Comparison of ENCODE assay signal across 24 cellular contexts in the genomic region with DNA sequence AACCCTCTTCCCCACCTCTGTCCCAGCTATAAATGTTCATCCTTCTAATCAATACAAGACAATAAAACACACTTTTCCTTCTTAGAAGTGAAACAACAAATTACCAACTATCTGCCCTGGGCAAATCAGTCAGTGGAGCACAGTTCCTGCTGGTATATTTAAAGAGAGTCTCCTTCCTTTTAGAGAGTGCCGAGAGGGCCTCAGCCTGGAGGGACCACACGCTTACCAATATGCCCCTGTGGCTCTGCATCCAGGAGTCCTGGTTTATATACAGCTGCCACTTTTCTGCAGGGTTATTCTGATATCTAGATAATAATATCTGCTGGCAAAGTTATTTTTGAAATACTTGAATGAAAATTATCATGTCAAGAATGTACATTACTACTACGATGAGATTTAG.
DNase-seq lines count a peak whose midpoint lies in the region; ATAC-seq, FAIRE-seq and TF ChIP-seq lines count a peak whose summit lies in the region.
"Had no signal": no experiment of that assay in that cellular context is flagged by ENCODE, and none has a peak within 500 bp of the region (broad histone marks: within the 10 kb centered on the region; RNA-seq: fewer than 3 reads in every experiment).

No MANE protein-coding gene starts in this region.

- H3K27me3 ChIP-seq in BLaER1: no peaks in the 10 kb centered on the region
- no peaks in the 10 kb centered on the region for H3K27me3 ChIP-seq in GM12878 (replicated peaks in 1 of 2; ENCODE audit: control insufficient read depth in 2 of 2, insufficient read depth in 2 of 2, low read length in 1 of 2)
- no peaks in the 10 kb centered on the region for H3K27me3 ChIP-seq in neural cell (ENCODE audit: insufficient read depth, low read depth, low read length)
- H3K27me3 ChIP-seq in aorta (ENCODE audit: control insufficient read depth in 1 of 2, insufficient read depth in 2 of 2, low read length in 1 of 2): no peaks in the 10 kb centered on the region
- H3K27me3 ChIP-seq in left ventricle myocardium inferior (ENCODE audit: low read depth): no peaks in the 10 kb centered on the region

- SMC1A ChIA-PET in GM12878 (lab: Charles Lee; ENCODE audit: uncharacterized antibody, unreplicated experiment): interaction anchor here (0.6 to 2.2 kb wide), 4 partner anchors 15 to 133 kb away, joined by 3 to 6 read pairs (median 4); no protein-coding TSS in a partner anchor

- no TSS peak for BruUV-seq in GM12878 (replicated peaks; lab: Mats Ljungman, UMichigan)

- H4K20me1 ChIP-seq in BLaER1: no peaks in the 10 kb centered on the region
- H4K20me1 ChIP-seq in GM12878 (ENCODE audit: control insufficient read depth, insufficient read depth): no peaks in the 10 kb centered on the region
- no peaks in the 10 kb centered on the region for H4K20me1 ChIP-seq in neural cell (ENCODE audit: insufficient read depth)

- intact Hi-C loops in GM12878 (cut with micrococcal nuclease; ENCODE audit: unreplicated experiment) (no loop called here), aorta (cut with DNase I) (no loop called here), left ventricle myocardium inferior (cut with micrococcal nuclease) (no loop called here)

- POLR2A ChIA-PET in GM12878 (lab: Charles Lee): no interaction called here

- H3K79me2 ChIP-seq in GM12878 (ENCODE audit: control insufficient read depth, insufficient read depth, low read length) (no peaks in the 10 kb centered on the region), neural cell (replicated peaks; ENCODE audit: insufficient read depth, low read length) (no peaks in the 10 kb centered on the region)

- H3K36me3 ChIP-seq in BLaER1 (no peaks in the 10 kb centered on the region), GM12878 (ENCODE audit: control insufficient read depth in 2 of 2, insufficient read depth in 2 of 2, low read length in 1 of 2) (no peaks in the 10 kb centered on the region), neural cell (ENCODE audit: insufficient read depth, low read length) (no peaks in the 10 kb centered on the region), aorta (ENCODE audit: control insufficient read depth in 1 of 2, insufficient read depth in 2 of 2, low read length in 1 of 2) (no peaks in the 10 kb centered on the region), left ventricle myocardium inferior (no peaks in the 10 kb centered on the region)

- H3K9ac ChIP-seq in BLaER1 (no peak overlapping the region; the same call in 1 of the 2 replicates), GM12878 (ENCODE audit: control insufficient read depth, insufficient read depth, low read length) (no peak overlapping the region), neural cell (ENCODE audit: low read length) (no peak overlapping the region)

- H3K4me2 ChIP-seq in BLaER1 (peak overlapping the region; percentile 66), GM12878 (ENCODE audit: control insufficient read depth, insufficient read depth) (no peak overlapping the region), neural cell (ENCODE audit: low read length) (no peak overlapping the region)
- H3K4me2 ChIP-seq: A549 had no signal

- RAD21 ChIA-PET in GM12878 (lab: Charles Lee; ENCODE audit: unreplicated experiment): interaction anchor here (1.1 kb wide), 1 partner anchor 199 kb away, joined by 3 read pairs; no protein-coding TSS in a partner anchor

- H3K4me1 ChIP-seq in BLaER1: peaks cover 35% of the 10 kb centered on the region
- peaks cover 3% of the 10 kb centered on the region for H3K4me1 ChIP-seq in GM12878 (ENCODE audit: control insufficient read depth, insufficient read depth, low read length)
- H3K4me1 ChIP-seq in aorta (ENCODE audit: control insufficient read depth in 1 of 2, insufficient read depth in 2 of 2, low read length in 2 of 2): no peaks in the 10 kb centered on the region
- peaks cover 4% of the 10 kb centered on the region for H3K4me1 ChIP-seq in left ventricle myocardium inferior
- H3K4me1 ChIP-seq: A549 had no signal

- FAIRE-seq in GM12892 (lab: Jason Lieb, UNC) (peak; percentile 17), GM12878 (lab: Jason Lieb, UNC) (no peak)
- FAIRE-seq: A549, GM12891, GM18507 had no signal

- TF ChIP-seq CTCF in GM12878 (IDR thresholded peaks at IDR 0.05 in 2 of 3, conservative IDR thresholded peaks at IDR 0.05 in 1 of 3; ENCODE audit: control insufficient read depth in 2 of 3, extremely low read depth in 1 of 3, insufficient read depth in 1 of 3, low read depth in 3 of 3, low read length in 3 of 3) (no peak), neural cell (IDR thresholded peaks at IDR 0.05; ENCODE audit: poor library complexity, severe bottlenecking) (no peak), left ventricle myocardium inferior (IDR thresholded peaks at IDR 0.05; ENCODE audit: borderline replicate concordance) (no peak)

- ATAC-seq in GM12878: peak; percentile 20; the same call in 2 of the 3 replicates
- no peak for ATAC-seq in aorta (ENCODE audit: low FRiP score)
- no peak for ATAC-seq in HG03457 (IDR thresholded peaks at IDR 0.05; ENCODE audit: unreplicated experiment)
- ATAC-seq: A549 had no signal

- H3K4me3 ChIP-seq in BLaER1: peak overlapping the region; percentile 17; the same call in 1 of the 2 replicates
- H3K4me3 ChIP-seq in GM12878: no peak overlapping the region
- peak overlapping the region; percentile 23 for H3K4me3 ChIP-seq in neural cell (ENCODE audit: low read length)
- H3K4me3 ChIP-seq in aorta (ENCODE audit: low read length in 2 of 2): no peak overlapping the region
- no peak overlapping the region for H3K4me3 ChIP-seq in left ventricle myocardium inferior
- H3K4me3 ChIP-seq: A549 had no signal

- in situ Hi-C loops in GM12878 (cut with MboI): no loop called here

- H3F3A ChIP-seq in neural cell (ENCODE audit: insufficient read depth, low read length, poor library complexity, severe bottlenecking): no peaks in the 10 kb centered on the region

- TF ChIP-seq EP300 in GM12878 (IDR thresholded peaks at IDR 0.05; ENCODE audit: borderline replicate concordance in 1 of 2, control insufficient read depth in 1 of 2, low read depth in 2 of 2, low read length in 2 of 2) (no peak), neural cell (conservative IDR thresholded peaks at IDR 0.05; ENCODE audit: poor library complexity, severe bottlenecking) (no peak)

- no peak overlapping the region for H2AFZ ChIP-seq in GM12878 (ENCODE audit: control insufficient read depth, low read depth, low read length)
- H2AFZ ChIP-seq in neural cell (ENCODE audit: low read depth, low read length): no peak overlapping the region

- peak overlapping the region; percentile 55 for H3K27ac ChIP-seq in BLaER1
- no peak overlapping the region for H3K27ac ChIP-seq in GM12878 (ENCODE audit: control insufficient read depth, insufficient read depth)
- H3K27ac ChIP-seq in neural cell (ENCODE audit: low read length): peak overlapping the region; percentile 45
- H3K27ac ChIP-seq in aorta (ENCODE audit: low read depth in 1 of 2, low read length in 2 of 2): no peak overlapping the region
- H3K27ac ChIP-seq in left ventricle myocardium inferior (replicated peaks): no peak overlapping the region
- H3K27ac ChIP-seq: 22Rv1, A549, C4-2B had no signal

- WGBS in GM12878 (ENCODE audit: insufficient coverage, insufficient replicate concordance, low lambda C conversion rate, missing lambda C conversion rate): 80% methylated on average over 3 of the region's 3 CpGs
- WGBS in aorta, 2 donors: 96 to 97% methylated on average over 3 of the region's 3 CpGs

- TF ChIP-seq RAD21 in GM12878 (IDR thresholded peaks at IDR 0.05; ENCODE audit: insufficient read depth, low read depth, low read length) (no peak), neural cell (conservative IDR thresholded peaks at IDR 0.05) (no peak)

- DNase-seq in GM12892 (ENCODE audit: insufficient read length): no peak
- no peak for DNase-seq in GM12878 (ENCODE audit: low read depth, low spot score)
- DNase-seq in aorta: no peak
- no peak for DNase-seq in left ventricle myocardium inferior
- DNase-seq in NCI-H1092 treated with DMSO at 0.1 percent for 48 hours (lab: John Stamatoyannopoulos, UW): no peak
- DNase-seq: AML-193; CD4-positive, alpha-beta memory T cell; CD8-positive, alpha-beta memory T cell; COR-L47; DMS 273 treated with DMSO at 0.1 percent for 48 hours; DMS153; DMS53; DMS79; DND-41; EL; GDM1 had no signal

- CTCF ChIA-PET in GM12878 (lab: Yijun Ruan, JAX): interaction anchor here (0.9 to 1.3 kb wide), 2 partner anchors 15 to 48 kb away, joined by 3 read pairs; no protein-coding TSS in a partner anchor

- H3K9me3 ChIP-seq in BLaER1 (no peaks in the 10 kb centered on the region), GM12878 (replicated peaks; ENCODE audit: control insufficient read depth, insufficient read depth, low read length) (no peaks in the 10 kb centered on the region), neural cell (ENCODE audit: low read length) (no peaks in the 10 kb centered on the region), aorta (ENCODE audit: control insufficient read depth, low read length) (no peaks in the 10 kb centered on the region), left ventricle myocardium inferior (replicated peaks) (no peaks in the 10 kb centered on the region)
- H3K9me3 ChIP-seq: A549 had no signal

- no peaks in the 10 kb centered on the region for H3K9me2 ChIP-seq in neural cell (ENCODE audit: insufficient read depth, low read length)

- TF ChIP-seq POLR2A in GM12892 (IDR thresholded peaks at IDR 0.05; ENCODE audit: low read depth, low read length) (no peak), GM12878 (IDR thresholded peaks at IDR 0.05; ENCODE audit: low read depth, low read length) (no peak)

Comparison
In these comparisons a context has a peak if more than half of its experiments do, and no peak if none do; other contexts are left out.
1. H3K27ac ChIP-seq: peak in BLaER1 (single experiment) and neural cell (single experiment); none in GM12878 (single experiment), aorta (0 of 2) and left ventricle myocardium inferior (single experiment).
2. H3K4me3 ChIP-seq: peak in BLaER1 (single experiment) and neural cell (single experiment); none in GM12878 (single experiment), aorta (0 of 2) and left ventricle myocardium inferior (single experiment).